In the genomic region with DNA sequence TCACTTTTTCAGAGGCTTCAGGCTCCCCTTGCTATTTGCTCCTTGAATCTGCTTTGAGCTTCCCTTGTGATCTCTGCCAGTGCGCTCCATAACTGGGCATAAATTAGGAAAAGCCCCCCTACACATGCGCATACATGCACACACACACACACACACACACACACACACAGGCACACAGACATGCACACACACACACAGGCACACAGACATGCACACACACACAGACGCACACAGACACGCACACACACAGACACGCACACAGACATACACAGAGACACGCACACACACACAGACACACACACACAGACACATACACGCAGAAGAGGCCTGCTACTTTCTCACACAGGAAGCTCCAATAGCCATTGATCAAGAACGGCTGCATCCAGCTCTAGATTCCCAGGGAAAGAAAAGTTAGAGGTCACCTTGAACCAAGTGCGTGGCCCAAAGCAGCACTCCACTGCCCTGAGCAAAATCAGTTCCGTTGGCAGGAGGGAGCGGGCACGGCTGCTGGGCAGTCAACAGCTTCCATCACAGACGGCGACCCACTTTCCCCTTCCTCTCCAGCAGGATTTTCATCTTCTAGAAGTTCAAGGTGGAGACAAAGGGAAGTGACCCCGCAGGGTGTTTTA, we compare ENCODE assay signal across 15 cellular contexts.
A peak's percentile ranks its signal among the peaks of the same experiment; 100 is the strongest.
DNase-seq lines count a peak whose midpoint lies in the region; ATAC-seq and TF ChIP-seq lines count a peak whose summit lies in the region.
"Had no signal": no experiment of that assay in that cellular context is flagged by ENCODE, and none has a peak within 500 bp of the region (broad histone marks: within the 10 kb centered on the region; RNA-seq: fewer than 3 reads in every experiment).

No MANE protein-coding gene starts in this region.

- H3K4me3 ChIP-seq in Karpas-422 (ENCODE audit: low read length) (no peak overlapping the region), osteoblast (ENCODE audit: insufficient read depth, low read length) (no peak overlapping the region)
- H3K4me3 ChIP-seq: A549, Peyer's patch had no signal

- H2AFZ ChIP-seq in Karpas-422 (ENCODE audit: low read length) = no peak overlapping the region
- H2AFZ ChIP-seq in osteoblast (ENCODE audit: low read length) = no peak overlapping the region

- peaks cover 15% of the 10 kb centered on the region for H3K4me1 Mint-ChIP-seq in activated T-helper 17 cell treated with anti-CD3 and anti-CD28 coated beads, Interleukin-2, amount 50 U/mL, for 72 hours

- H3K79me2 ChIP-seq in Karpas-422 (ENCODE audit: low read length) = peaks cover 61% of the 10 kb centered on the region
- peaks cover 40% of the 10 kb centered on the region for H3K79me2 ChIP-seq in osteoblast (ENCODE audit: insufficient read depth, low read length)

- in situ Hi-C loops in G401 (cut with HindIII; ENCODE audit: low sequenced_read_pairs) = no loop called here

- H3K27ac ChIP-seq in Karpas-422 (ENCODE audit: low read length) = peak overlapping the region; percentile 25; the same call in 1 of the 2 replicates
- H3K27ac ChIP-seq in osteoblast (ENCODE audit: low read depth, low read length) = no peak overlapping the region
- H3K27ac ChIP-seq: Peyer's patch had no signal

- H3K9ac ChIP-seq in Karpas-422 (ENCODE audit: low read length) = no peak overlapping the region

- H3K4me2 ChIP-seq in Karpas-422 (ENCODE audit: low read depth, low read length, poor library complexity, severe bottlenecking) (no peak overlapping the region), osteoblast (ENCODE audit: insufficient read depth, low read length) (no peak overlapping the region)
- H3K4me2 ChIP-seq: A549 had no signal

- TF ChIP-seq CTCF in osteoblast (IDR thresholded peaks at IDR 0.05; ENCODE audit: extremely low read depth, low read depth, low read length) = no peak

- no peaks in the 10 kb centered on the region for H3K27me3 Mint-ChIP-seq in activated T-helper 17 cell treated with anti-CD3 and anti-CD28 coated beads, Interleukin-2, amount 50 U/mL, for 72 hours
- H3K27me3 Mint-ChIP-seq: CD4-positive, alpha-beta T cell had no signal

- H3K9me3 Mint-ChIP-seq in activated T-helper 17 cell treated with anti-CD3 and anti-CD28 coated beads, Interleukin-2, amount 50 U/mL, for 72 hours = no peaks in the 10 kb centered on the region
- H3K9me3 Mint-ChIP-seq: CD4-positive, alpha-beta T cell had no signal

- peaks cover 4% of the 10 kb centered on the region for H3K36me3 Mint-ChIP-seq in activated T-helper 17 cell treated with anti-CD3 and anti-CD28 coated beads, Interleukin-2, amount 50 U/mL, for 72 hours (ENCODE audit: low read depth)

- no peak overlapping the region for H3K27ac Mint-ChIP-seq in activated T-helper 17 cell treated with anti-CD3 and anti-CD28 coated beads, Interleukin-2, amount 50 U/mL, for 72 hours
- H3K27ac Mint-ChIP-seq: CD4-positive, alpha-beta T cell had no signal

- H3K9me2 ChIP-seq in Karpas-422 (replicated peaks; ENCODE audit: insufficient read depth, low read length) = no peaks in the 10 kb centered on the region

- ATAC-seq in activated T-helper 17 cell treated with anti-CD3 and anti-CD28 coated beads, Interleukin-2, amount 50 U/mL, for 72 hours (replicated peaks) = no peak
- ATAC-seq in HG02981 (IDR thresholded peaks at IDR 0.05; ENCODE audit: unreplicated experiment) = no peak
- ATAC-seq: A549 had no signal

- DNase-seq in G401 (ENCODE audit: low spot score) (peak; percentile 28), Karpas-422 (no peak), cerebellar cortex (ENCODE audit: low spot score) (peak; percentile 13), osteoblast (ENCODE audit: insufficient read length, low spot score, missing footprints) (peak; percentile 69), H4 (ENCODE audit: low spot score) (no peak), iPS-NIHi11 (ENCODE audit: low spot score) (no peak)
- DNase-seq: CD4-positive, alpha-beta T cell; DMS79; H7; NCI-H187 treated with DMSO at 0.1 percent for 48 hours; Peyer's patch; SIG-M5 had no signal

- peaks cover 65% of the 10 kb centered on the region for H3K4me1 ChIP-seq in Karpas-422 (ENCODE audit: low read length)
- H3K4me1 ChIP-seq in osteoblast (ENCODE audit: insufficient read depth, low read length) = peaks cover 17% of the 10 kb centered on the region
- H3K4me1 ChIP-seq: Peyer's patch had no signal

- no peaks in the 10 kb centered on the region for H3K27me3 ChIP-seq in Karpas-422 (ENCODE audit: low read length)
- no peaks in the 10 kb centered on the region for H3K27me3 ChIP-seq in osteoblast (ENCODE audit: insufficient read depth, low read length)
- H3K27me3 ChIP-seq: Peyer's patch had no signal

- H3K4me3 Mint-ChIP-seq in activated T-helper 17 cell treated with anti-CD3 and anti-CD28 coated beads, Interleukin-2, amount 50 U/mL, for 72 hours = no peak overlapping the region
- H3K4me3 Mint-ChIP-seq: CD4-positive, alpha-beta T cell had no signal

- H3K36me3 ChIP-seq in Karpas-422 (ENCODE audit: insufficient read depth, low read length) (peaks cover 6% of the 10 kb centered on the region), osteoblast (ENCODE audit: insufficient read depth, low read length) (peaks cover 21% of the 10 kb centered on the region)

- H3K9me3 ChIP-seq in Karpas-422 (ENCODE audit: low read length) (no peaks in the 10 kb centered on the region), osteoblast (ENCODE audit: low read depth, low read length) (no peaks in the 10 kb centered on the region)
- H3K9me3 ChIP-seq: Peyer's patch had no signal

- H4K20me1 ChIP-seq in Karpas-422 (ENCODE audit: insufficient read depth, low read depth, low read length) = no peaks in the 10 kb centered on the region
- H4K20me1 ChIP-seq in osteoblast (ENCODE audit: insufficient read depth, low read length) = peaks cover 16% of the 10 kb centered on the region

Comparison
In these comparisons a context has a peak if more than half of its experiments do, and no peak if none do; other contexts are left out.
1. DNase-seq: peak in G401 (single experiment), cerebellar cortex (single experiment) and osteoblast (single experiment); none in Karpas-422 (single experiment), H4 (single experiment) and iPS-NIHi11 (single experiment).